ENCODE assay signal across 11 cellular contexts in the genomic region with DNA sequence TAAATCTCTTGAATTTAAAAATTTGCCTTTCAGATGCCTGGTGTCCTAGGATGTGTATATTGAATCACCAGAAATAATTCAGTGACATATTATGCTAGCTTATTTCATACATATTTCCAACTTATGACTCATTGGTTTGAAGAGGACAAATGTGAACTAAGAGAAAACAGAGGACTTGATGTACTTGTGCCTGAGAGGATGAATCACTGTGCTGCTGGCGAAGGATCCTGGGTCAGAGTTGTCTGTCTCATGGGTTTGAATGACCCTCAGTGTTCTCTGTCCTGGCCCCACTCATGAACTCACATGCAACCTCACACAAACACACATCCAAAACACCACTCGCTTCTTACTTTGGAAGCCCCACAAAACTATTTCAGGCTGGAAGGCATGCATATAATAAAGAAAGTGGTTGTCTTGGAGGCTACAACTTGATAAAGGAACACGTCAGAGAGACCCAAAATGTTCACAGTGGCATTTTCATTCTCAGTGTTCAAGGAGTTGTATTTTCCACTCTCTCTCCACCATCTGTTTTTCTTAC.
DNase-seq lines count a peak whose midpoint lies in the region; ATAC-seq and TF ChIP-seq lines count a peak whose summit lies in the region.
"Had no signal": no experiment of that assay in that cellular context is flagged by ENCODE, and none has a peak within 500 bp of the region (broad histone marks: within the 10 kb centered on the region; RNA-seq: fewer than 3 reads in every experiment).

No MANE protein-coding gene starts in this region.

- no peaks in the 10 kb centered on the region for H3K36me3 Mint-ChIP-seq in activated T-cell treated with anti-CD3 and anti-CD28 coated beads, Interleukin-2, amount 50 U/mL, for 72 hours (ENCODE audit: insufficient read depth in 2 of 2)
- no peaks in the 10 kb centered on the region for H3K36me3 Mint-ChIP-seq in mesothelial cell of epicardium
- H3K36me3 Mint-ChIP-seq: activated naive CD8-positive, alpha-beta T cell treated with anti-CD3 and anti-CD28 coated beads, Interleukin-2, amount 10 ng/mL, durations not matched to agents 7 days and 5 days had no signal

- peaks cover 7 to 18% (median 9%) of the 10 kb centered on the region in 4 donors for H3K4me1 ChIP-seq in upper lobe of left lung

- peak; percentile 67 for DNase-seq in NOMO-1 treated with dmso at 0.1 percent for 144 hours (lab: John Stamatoyannopoulos, UW; ENCODE audit: unreplicated experiment)
- DNase-seq in dermis microvascular lymphatic vessel endothelial cell (ENCODE audit: low read depth in 2 of 2) = peak; percentile 23 to 89
- DNase-seq in middle frontal gyrus (ENCODE audit: extremely low spot score, low spot score) = peak; percentile 46
- DNase-seq in upper lobe of left lung = peak in 1 of 2 donors; percentile 75
- no peak for DNase-seq in activated T-cell treated with anti-CD3 and anti-CD28 coated beads, Interleukin-2, amount 50 U/mL, for 72 hours
- no peak for DNase-seq in mesothelial cell of epicardium (ENCODE audit: low spot score in 2 of 2, unreplicated experiment in 2 of 2)
- DNase-seq: activated naive CD8-positive, alpha-beta T cell treated with anti-CD3 and anti-CD28 coated beads, Interleukin-2, amount 10 ng/mL, durations not matched to agents 7 days and 5 days; midbrain; SJCRH30 had no signal

- H3K36me3 ChIP-seq in upper lobe of left lung = no peaks in the 10 kb centered on the region
- H3K36me3 ChIP-seq: SJCRH30 had no signal

- no peak for TF ChIP-seq CTCF in upper lobe of left lung (IDR thresholded peaks at IDR 0.05)
- no peak for TF ChIP-seq CTCF in mesothelial cell of epicardium (IDR thresholded peaks at IDR 0.05; ENCODE audit: unreplicated experiment)

- H3K27me3 Mint-ChIP-seq in activated T-cell treated with anti-CD3 and anti-CD28 coated beads, Interleukin-2, amount 50 U/mL, for 72 hours (ENCODE audit: low read depth) = no peaks in the 10 kb centered on the region
- no peaks in the 10 kb centered on the region for H3K27me3 Mint-ChIP-seq in mesothelial cell of epicardium (ENCODE audit: low read depth)
- H3K27me3 Mint-ChIP-seq: activated naive CD8-positive, alpha-beta T cell treated with anti-CD3 and anti-CD28 coated beads, Interleukin-2, amount 10 ng/mL, durations not matched to agents 7 days and 5 days had no signal

- no peaks in the 10 kb centered on the region for H3K9me3 ChIP-seq in upper lobe of left lung
- H3K9me3 ChIP-seq: SJCRH30 had no signal

- no peak overlapping the region for H3K27ac Mint-ChIP-seq in activated T-cell treated with anti-CD3 and anti-CD28 coated beads, Interleukin-2, amount 50 U/mL, for 72 hours
- no peak overlapping the region for H3K27ac Mint-ChIP-seq in mesothelial cell of epicardium
- H3K27ac Mint-ChIP-seq: activated naive CD8-positive, alpha-beta T cell treated with anti-CD3 and anti-CD28 coated beads, Interleukin-2, amount 10 ng/mL, durations not matched to agents 7 days and 5 days had no signal

- no peak for TF ChIP-seq POLR2A in upper lobe of left lung (IDR thresholded peaks at IDR 0.05)

- H3K27ac ChIP-seq in upper lobe of left lung = peak overlapping the region; percentile 69 to 88 (median 77)
- H3K27ac ChIP-seq: SJCRH30 had no signal

- no peak overlapping the region for H3K4me3 ChIP-seq in upper lobe of left lung
- H3K4me3 ChIP-seq: SJCRH30 had no signal

- peak in 3 of 4 donors; percentile 53 to 92 (median 92) for TF ChIP-seq EP300 in upper lobe of left lung (IDR thresholded peaks at IDR 0.05)

- 54 to 64% methylated on average over 3 of the region's 3 CpGs for WGBS in upper lobe of left lung, 2 donors

- no peaks in the 10 kb centered on the region for H3K9me3 Mint-ChIP-seq in activated T-cell treated with anti-CD3 and anti-CD28 coated beads, Interleukin-2, amount 50 U/mL, for 72 hours
- H3K9me3 Mint-ChIP-seq in mesothelial cell of epicardium = peaks cover 8% of the 10 kb centered on the region
- H3K9me3 Mint-ChIP-seq: activated naive CD8-positive, alpha-beta T cell treated with anti-CD3 and anti-CD28 coated beads, Interleukin-2, amount 10 ng/mL, durations not matched to agents 7 days and 5 days had no signal

- no peaks in the 10 kb centered on the region for H3K27me3 ChIP-seq in upper lobe of left lung
- H3K27me3 ChIP-seq: SJCRH30 had no signal

- no peaks in the 10 kb centered on the region for H3K4me1 Mint-ChIP-seq in activated T-cell treated with anti-CD3 and anti-CD28 coated beads, Interleukin-2, amount 50 U/mL, for 72 hours (ENCODE audit: low read depth)
- H3K4me1 Mint-ChIP-seq in mesothelial cell of epicardium = peaks cover 19% of the 10 kb centered on the region
- H3K4me1 Mint-ChIP-seq: activated naive CD8-positive, alpha-beta T cell treated with anti-CD3 and anti-CD28 coated beads, Interleukin-2, amount 10 ng/mL, durations not matched to agents 7 days and 5 days had no signal

- H3K4me3 Mint-ChIP-seq in activated T-cell treated with anti-CD3 and anti-CD28 coated beads, Interleukin-2, amount 50 U/mL, for 72 hours = no peak overlapping the region
- H3K4me3 Mint-ChIP-seq in mesothelial cell of epicardium = no peak overlapping the region
- H3K4me3 Mint-ChIP-seq: activated naive CD8-positive, alpha-beta T cell treated with anti-CD3 and anti-CD28 coated beads, Interleukin-2, amount 10 ng/mL, durations not matched to agents 7 days and 5 days had no signal

- ATAC-seq in upper lobe of left lung (ENCODE audit: low FRiP score in 2 of 2) = peak; percentile 91 to 98
- ATAC-seq in HG03432 (IDR thresholded peaks at IDR 0.05; ENCODE audit: unreplicated experiment) = no peak
- no peak for ATAC-seq in GM21529 (IDR thresholded peaks at IDR 0.05; ENCODE audit: unreplicated experiment)
- no peak for ATAC-seq in activated T-cell treated with anti-CD3 and anti-CD28 coated beads, Interleukin-2, amount 50 U/mL, for 72 hours (replicated peaks in 1 of 2)

Comparison
In these comparisons a context has a peak if more than half of its experiments do, and no peak if none do; other contexts are left out.
1. DNase-seq: peak in NOMO-1 treated with dmso at 0.1 percent for 144 hours (single experiment), dermis microvascular lymphatic vessel endothelial cell (2 of 2) and middle frontal gyrus (single experiment); none in activated T-cell treated with anti-CD3 and anti-CD28 coated beads, Interleukin-2, amount 50 U/mL, for 72 hours (0 of 2) and mesothelial cell of epicardium (0 of 2).
2. ATAC-seq: peak in upper lobe of left lung (2 of 2); none in HG03432 (single experiment), GM21529 (single experiment) and activated T-cell treated with anti-CD3 and anti-CD28 coated beads, Interleukin-2, amount 50 U/mL, for 72 hours (0 of 2).